ENCODE assay signal across 11 cellular contexts in genomic region chr17:36550491-36551417, GRCh38. TPM values are rescaled to one million over a fixed set of nuclear protein-coding genes. Genes with fewer than 3 reads are reported as not detected.
DNase-seq lines count a peak whose midpoint lies in the region; ATAC-seq and TF ChIP-seq lines count a peak whose summit lies in the region.
"Had no signal": no experiment of that assay in that cellular context is flagged by ENCODE, and none has a peak within 500 bp of the region (broad histone marks: within the 10 kb centered on the region; RNA-seq: fewer than 3 reads in every experiment).

No MANE protein-coding gene starts in this region.

- H3K4me1 Mint-ChIP-seq in activated B cell treated with CpG ODN at 0.5 μM for 24 hours: peaks cover 86% of the 10 kb centered on the region
- peaks cover 43 to 47% of the 10 kb centered on the region in 2 donors for H3K4me1 Mint-ChIP-seq in natural killer cell treated with Interleukin-12 subunit alpha and Interleukin-12 subunit beta and Interleukin-15 and Interleukin-18, amount 100 ng/mL, for 72 hours (ENCODE audit: low read depth in 2 of 2)

- peaks cover 80% of the 10 kb centered on the region for H3K4me1 ChIP-seq in Karpas-422 (ENCODE audit: low read length)

- peaks cover 98% of the 10 kb centered on the region for H3K79me2 ChIP-seq in Karpas-422 (ENCODE audit: low read length)

- peak overlapping the region; percentile 86 for H3K27ac ChIP-seq in Karpas-422 (ENCODE audit: low read length)
- H3K27ac ChIP-seq: epithelial cell of prostate, right lobe of liver had no signal

- peak overlapping the region; percentile 53 for H3K4me2 ChIP-seq in Karpas-422 (ENCODE audit: low read depth, low read length, poor library complexity, severe bottlenecking)

- peak overlapping the region; percentile 56 for H3K4me3 Mint-ChIP-seq in activated B cell treated with CpG ODN at 0.5 μM for 24 hours
- H3K4me3 Mint-ChIP-seq in natural killer cell treated with Interleukin-12 subunit alpha and Interleukin-12 subunit beta and Interleukin-15 and Interleukin-18, amount 100 ng/mL, for 72 hours: peak overlapping the region; percentile 62

- peak overlapping the region; percentile 22; the same call in 1 of the 2 replicates for H3K9ac ChIP-seq in Karpas-422 (ENCODE audit: low read length)

- H3K36me3 Mint-ChIP-seq in activated B cell treated with CpG ODN at 0.5 μM for 24 hours (ENCODE audit: low read depth): peaks cover 40% of the 10 kb centered on the region
- peaks cover 8% of the 10 kb centered on the region for H3K36me3 Mint-ChIP-seq in natural killer cell treated with Interleukin-12 subunit alpha and Interleukin-12 subunit beta and Interleukin-15 and Interleukin-18, amount 100 ng/mL, for 72 hours

- intact Hi-C loops in activated B cell treated with CpG ODN at 0.5 μM for 24 hours (cut with micrococcal nuclease): no loop called here

- no peaks in the 10 kb centered on the region for H3K27me3 Mint-ChIP-seq in activated B cell treated with CpG ODN at 0.5 μM for 24 hours
- no peaks in the 10 kb centered on the region for H3K27me3 Mint-ChIP-seq in natural killer cell treated with Interleukin-12 subunit alpha and Interleukin-12 subunit beta and Interleukin-15 and Interleukin-18, amount 100 ng/mL, for 72 hours

- H3K4me3 ChIP-seq in Karpas-422 (ENCODE audit: low read length) (peak overlapping the region; percentile 29; the same call in 1 of the 2 replicates), foreskin fibroblast (ENCODE audit: low read depth in 1 of 2, low read length in 2 of 2) (no peak overlapping the region)
- H3K4me3 ChIP-seq: right lobe of liver had no signal

- TF ChIP-seq CTCF in GM10248 (IDR thresholded peaks at IDR 0.05; ENCODE audit: control extremely low read depth, extremely low read depth, low read depth, missing control alignments): no peak
- no peak for TF ChIP-seq CTCF in activated B cell treated with CpG ODN at 0.5 μM for 24 hours (IDR thresholded peaks at IDR 0.05)
- TF ChIP-seq CTCF in foreskin fibroblast (IDR thresholded peaks at IDR 0.05; ENCODE audit: low read depth, low read length): no peak

- H3K36me3 ChIP-seq in Karpas-422 (ENCODE audit: insufficient read depth, low read length): peaks cover 20% of the 10 kb centered on the region; the same call in 1 of the 2 replicates

- CTCF ChIA-PET in GM10248 (lab: Yijun Ruan, JAX) (no interaction called here), activated B cell treated with CpG ODN at 0.5 μM for 24 hours (lab: Charles Lee) (interaction anchor here (1.5 kb wide), 1 partner anchor 52 kb away, joined by 5 read pairs; no protein-coding TSS in a partner anchor)

- DNase-seq in GM10248 (ENCODE audit: extremely low spot score): peak; percentile 34
- DNase-seq in Karpas-422: peak; percentile 68
- DNase-seq in activated B cell treated with CpG ODN at 0.5 μM for 24 hours: no peak
- DNase-seq in natural killer cell treated with Interleukin-12 subunit alpha and Interleukin-12 subunit beta and Interleukin-15 and Interleukin-18, amount 100 ng/mL, for 72 hours (ENCODE audit: low spot score): no peak
- DNase-seq in DMS53 (lab: John Stamatoyannopoulos, UW): no peak
- DNase-seq in NCI-H2081 treated with DMSO at 0.1 percent for 48 hours (lab: John Stamatoyannopoulos, UW): no peak
- DNase-seq in foreskin fibroblast: no peak
- DNase-seq: islet precursor cell, right lobe of liver had no signal

- H3K27me3 ChIP-seq in Karpas-422 (ENCODE audit: low read length): no peaks in the 10 kb centered on the region
- H3K27me3 ChIP-seq: right lobe of liver had no signal

- no peaks in the 10 kb centered on the region for H3K9me2 ChIP-seq in Karpas-422 (replicated peaks; ENCODE audit: insufficient read depth, low read length)

- H3K9me3 Mint-ChIP-seq in activated B cell treated with CpG ODN at 0.5 μM for 24 hours: no peaks in the 10 kb centered on the region
- H3K9me3 Mint-ChIP-seq in natural killer cell treated with Interleukin-12 subunit alpha and Interleukin-12 subunit beta and Interleukin-15 and Interleukin-18, amount 100 ng/mL, for 72 hours: no peaks in the 10 kb centered on the region

- peaks cover 19% of the 10 kb centered on the region for H4K20me1 ChIP-seq in Karpas-422 (ENCODE audit: insufficient read depth, low read depth, low read length)

- H2AFZ ChIP-seq in Karpas-422 (ENCODE audit: low read length): no peak overlapping the region

- H3K9me3 ChIP-seq in Karpas-422 (ENCODE audit: low read length): no peaks in the 10 kb centered on the region
- H3K9me3 ChIP-seq: right lobe of liver had no signal

- ATAC-seq in activated B cell treated with CpG ODN at 0.5 μM for 24 hours (ENCODE audit: low read depth) (peak; percentile 54), HG03354 (IDR thresholded peaks at IDR 0.05; ENCODE audit: poor library complexity, severe bottlenecking, unreplicated experiment) (no peak)
- ATAC-seq in natural killer cell treated with Interleukin-12 subunit alpha and Interleukin-12 subunit beta and Interleukin-15 and Interleukin-18, amount 100 ng/mL, for 72 hours: no peak
- ATAC-seq: right lobe of liver had no signal

- peak overlapping the region; percentile 80 for H3K27ac Mint-ChIP-seq in activated B cell treated with CpG ODN at 0.5 μM for 24 hours
- peak overlapping the region; percentile 15 to 67 for H3K27ac Mint-ChIP-seq in natural killer cell treated with Interleukin-12 subunit alpha and Interleukin-12 subunit beta and Interleukin-15 and Interleukin-18, amount 100 ng/mL, for 72 hours

- POLR2A ChIA-PET in GM10248 (lab: Yijun Ruan, JAX): no interaction called here
- POLR2A ChIA-PET in activated B cell treated with CpG ODN at 0.5 μM for 24 hours (lab: Charles Lee): interaction anchor here (0.7 to 1.6 kb wide), 4 partner anchors 8 to 17 kb away, joined by 3 to 9 read pairs (median 4); no protein-coding TSS in a partner anchor

RNA-seq across cellular contexts. Expression of gene GGNBP2, which starts 6.0 kb away (rescaled TPM):
- total RNA-seq in Karpas-422 (2014; rRNA removed; shearing (Covaris generic); ENCODE audit: low replicate concordance): 41.7 and 49.5 TPM in 2 replicates
- total RNA-seq in activated B cell treated with CpG ODN at 0.5 μM for 24 hours: 103 and 118 TPM in 2 replicates
- total RNA-seq in natural killer cell treated with Interleukin-12 subunit alpha and Interleukin-12 subunit beta and Interleukin-15 and Interleukin-18, amount 100 ng/mL, for 72 hours: 100 to 1,000 TPM; 128 to 130 TPM

RNA-seq across cellular contexts. Expression of gene PIGW, which starts 16.0 kb away (rescaled TPM):
- 3.9 and 6.7 TPM in 2 replicates for total RNA-seq in Karpas-422 (2014; rRNA removed; shearing (Covaris generic); ENCODE audit: low replicate concordance)
- 18.2 and 20.7 TPM in 2 replicates for total RNA-seq in activated B cell treated with CpG ODN at 0.5 μM for 24 hours
- 10 to 100 TPM; 13.0 to 21.5 TPM for total RNA-seq in natural killer cell treated with Interleukin-12 subunit alpha and Interleukin-12 subunit beta and Interleukin-15 and Interleukin-18, amount 100 ng/mL, for 72 hours

RNA-seq across cellular contexts. Expression of gene MYO19, which starts 16.1 kb away (rescaled TPM):
- total RNA-seq in Karpas-422 (2014; rRNA removed; shearing (Covaris generic); ENCODE audit: low replicate concordance): 50.6 and 58.9 TPM in 2 replicates
- total RNA-seq in activated B cell treated with CpG ODN at 0.5 μM for 24 hours: 70.8 and 85.6 TPM in 2 replicates
- total RNA-seq in natural killer cell treated with Interleukin-12 subunit alpha and Interleukin-12 subunit beta and Interleukin-15 and Interleukin-18, amount 100 ng/mL, for 72 hours: 100 to 1,000 TPM; 103 to 333 TPM

RNA-seq across cellular contexts. Expression of gene DHRS11, which starts 40.9 kb away (rescaled TPM):
- total RNA-seq in Karpas-422 (2014; rRNA removed; shearing (Covaris generic); ENCODE audit: low replicate concordance): 13.6 and 33.8 TPM in 2 replicates
- total RNA-seq in activated B cell treated with CpG ODN at 0.5 μM for 24 hours: 5.7 and 7.7 TPM in 2 replicates
- 10 to 100 TPM in 1 of 2 donors, 1 to 10 TPM in 1; 5.2 to 16.8 TPM for total RNA-seq in natural killer cell treated with Interleukin-12 subunit alpha and Interleukin-12 subunit beta and Interleukin-15 and Interleukin-18, amount 100 ng/mL, for 72 hours

RNA-seq across cellular contexts. Expression of gene MRM1, which starts 50.6 kb away (rescaled TPM):
- 11.7 and 18.0 TPM in 2 replicates for total RNA-seq in Karpas-422 (2014; rRNA removed; shearing (Covaris generic); ENCODE audit: low replicate concordance)
- 14.3 and 15.6 TPM in 2 replicates for total RNA-seq in activated B cell treated with CpG ODN at 0.5 μM for 24 hours
- total RNA-seq in natural killer cell treated with Interleukin-12 subunit alpha and Interleukin-12 subunit beta and Interleukin-15 and Interleukin-18, amount 100 ng/mL, for 72 hours: 10 to 100 TPM; 10.5 to 22.6 TPM

Comparison
In these comparisons a context has a peak if more than half of its experiments do, and no peak if none do; other contexts are left out.
1. DNase-seq: peak in GM10248 (single experiment) and Karpas-422 (single experiment); none in activated B cell treated with CpG ODN at 0.5 μM for 24 hours (single experiment), natural killer cell treated with Interleukin-12 subunit alpha and Interleukin-12 subunit beta and Interleukin-15 and Interleukin-18, amount 100 ng/mL, for 72 hours (single experiment), DMS53 (single experiment), NCI-H2081 treated with DMSO at 0.1 percent for 48 hours (single experiment) and foreskin fibroblast (0 of 2).